In the genomic region with DNA sequence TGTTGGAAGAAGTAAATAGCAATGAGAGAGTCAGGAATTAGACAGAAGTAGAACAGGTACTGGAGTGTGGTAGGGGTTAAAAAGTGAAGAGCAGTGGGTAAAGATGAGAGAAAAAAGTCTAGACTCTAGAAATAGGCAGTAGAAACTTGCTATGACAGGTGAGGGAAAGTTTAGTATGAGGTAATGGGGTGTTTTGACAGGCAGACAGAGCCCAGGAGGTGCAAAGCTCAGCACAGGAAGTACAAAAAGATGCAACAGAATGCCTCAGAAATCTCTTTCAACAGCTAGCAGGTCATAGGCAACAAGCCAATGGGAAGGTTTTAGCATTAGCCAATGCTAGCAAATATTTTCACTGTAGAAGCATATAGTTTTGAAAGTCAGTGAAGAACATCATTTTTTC, we compare ENCODE assay signal across 2 cellular contexts.
TF ChIP-seq lines count a peak whose summit lies in the region.

No MANE protein-coding gene starts in this region.

TF ChIP-seq in A549, 52 proteins besides CTCF, POLR2A, EP300 and RAD21 (continued from another document):
- TF ChIP-seq, protein P1, sequence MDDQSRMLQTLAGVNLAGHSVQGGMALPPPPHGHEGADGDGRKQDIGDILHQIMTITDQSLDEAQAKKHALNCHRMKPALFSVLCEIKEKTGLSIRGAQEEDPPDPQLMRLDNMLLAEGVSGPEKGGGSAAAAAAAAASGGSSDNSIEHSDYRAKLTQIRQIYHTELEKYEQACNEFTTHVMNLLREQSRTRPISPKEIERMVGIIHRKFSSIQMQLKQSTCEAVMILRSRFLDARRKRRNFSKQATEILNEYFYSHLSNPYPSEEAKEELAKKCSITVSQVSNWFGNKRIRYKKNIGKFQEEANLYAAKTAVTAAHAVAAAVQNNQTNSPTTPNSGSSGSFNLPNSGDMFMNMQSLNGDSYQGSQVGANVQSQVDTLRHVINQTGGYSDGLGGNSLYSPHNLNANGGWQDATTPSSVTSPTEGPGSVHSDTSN (IDR thresholded peaks at IDR 0.05), result no peak
- TF ChIP-seq KDM5A (IDR thresholded peaks at IDR 0.05) (no peak), CBX2 (IDR thresholded peaks at IDR 0.05; ENCODE audit: borderline replicate concordance, low read depth) (no peak)
TF ChIP-seq in A549: peak in this region for 0.

TF ChIP-seq in HepG2, 621 proteins besides CTCF, POLR2A, EP300 and RAD21 (continued from another document):
- TF ChIP-seq ZNF687 (CRISPR knock-in tag; IDR thresholded peaks at IDR 0.05) (no peak), PTBP1 (IDR thresholded peaks at IDR 0.05; ENCODE audit: low read depth, low read length, poor library complexity, severe bottlenecking) (no peak), ZBTB4 (CRISPR knock-in tag; IDR thresholded peaks at IDR 0.05; ENCODE audit: borderline replicate concordance) (no peak), MXI1 (IDR thresholded peaks at IDR 0.05; ENCODE audit: borderline replicate concordance, low read depth, low read length) (no peak), ZNF207 (IDR thresholded peaks at IDR 0.05; ENCODE audit: borderline replicate concordance) (no peak), MXD4 (CRISPR knock-in tag; IDR thresholded peaks at IDR 0.05) (no peak), GRHL1 (CRISPR knock-in tag; conservative IDR thresholded peaks at IDR 0.05) (no peak)
